11 cellular contexts compared by ENCODE assay signal in genomic region chr15:49627407-49627877, GRCh38. TPM values are rescaled to one million over a fixed set of nuclear protein-coding genes. Genes with fewer than 3 reads are reported as not detected.
DNase-seq lines count a peak whose midpoint lies in the region; ATAC-seq and TF ChIP-seq lines count a peak whose summit lies in the region.
"Had no signal": no experiment of that assay in that cellular context is flagged by ENCODE, and none has a peak within 500 bp of the region (broad histone marks: within the 10 kb centered on the region; RNA-seq: fewer than 3 reads in every experiment).

No MANE protein-coding gene starts in this region.

- H3K4me3 ChIP-seq in IMR-90 (ENCODE audit: insufficient read depth, low read depth, low read length) (no peak overlapping the region), neuronal stem cell (ENCODE audit: low read length in 2 of 2) (no peak overlapping the region)
- H3K4me3 ChIP-seq: body of pancreas had no signal

- H3K23ac ChIP-seq in IMR-90 (ENCODE audit: low read depth, low read length) (peak overlapping the region; percentile 32; the same call in 1 of the 2 replicates), neuronal stem cell (ENCODE audit: low read depth, low read length, poor library complexity) (no peak overlapping the region)

- peak overlapping the region; percentile 97 for H2BK5ac ChIP-seq in IMR-90 (ENCODE audit: low read depth, low read length, poor library complexity, severe bottlenecking)
- H2BK5ac ChIP-seq in neuronal stem cell (ENCODE audit: low read length): no peak overlapping the region

- H3K79me1 ChIP-seq in IMR-90 (ENCODE audit: low read depth in 1 of 2, low read length in 2 of 2) (peaks cover 24 to 51% of the 10 kb centered on the region in 2 experiments), neuronal stem cell (ENCODE audit: low read depth, low read length) (no peaks in the 10 kb centered on the region)

- H4K20me1 ChIP-seq in IMR-90 (ENCODE audit: insufficient read depth, low read length): no peaks in the 10 kb centered on the region

- H3K9me3 ChIP-seq in IMR-90 (ENCODE audit: control insufficient read depth, insufficient read depth, low read length) (peaks cover 5% of the 10 kb centered on the region), neuronal stem cell (replicated peaks in 1 of 2; ENCODE audit: control insufficient read depth in 2 of 2, insufficient read depth in 1 of 2, low read depth in 1 of 2, low read length in 2 of 2) (peaks cover 6 to 38% of the 10 kb centered on the region in 2 donors)
- H3K9me3 ChIP-seq: body of pancreas had no signal

- peaks cover 18% of the 10 kb centered on the region for H3K36me3 ChIP-seq in IMR-90 (ENCODE audit: control insufficient read depth, insufficient read depth, low read length)
- H3K36me3 ChIP-seq in neuronal stem cell (replicated peaks in 1 of 2; ENCODE audit: control insufficient read depth in 2 of 2, insufficient read depth in 2 of 2, low read length in 2 of 2): peaks cover 8 to 88% of the 10 kb centered on the region in 2 donors

- H3K27ac ChIP-seq in IMR-90 (ENCODE audit: insufficient read depth, low read length) (peak overlapping the region; percentile 28; the same call in 1 of the 2 replicates), neuronal stem cell (replicated peaks; ENCODE audit: low read length) (no peak overlapping the region)
- H3K27ac ChIP-seq: body of pancreas had no signal

- no peak overlapping the region for H4K91ac ChIP-seq in IMR-90 (ENCODE audit: insufficient read depth, low read depth, low read length)
- no peak overlapping the region for H4K91ac ChIP-seq in neuronal stem cell (ENCODE audit: low read depth, low read length, poor library complexity)

- POLR2A ChIA-PET in IMR-90 (lab: Charles Lee; ENCODE audit: unreplicated experiment): interaction anchor here (0.5 kb wide), 1 partner anchor 48 kb away, joined by 4 read pairs; no protein-coding TSS in a partner anchor

- H3K4ac ChIP-seq in IMR-90 (ENCODE audit: low read depth, low read length) (peak overlapping the region; percentile 1; the same call in 1 of the 2 replicates), neuronal stem cell (ENCODE audit: low read length) (no peak overlapping the region)

- peak; percentile 93 for ATAC-seq in IMR-90 (ENCODE audit: low read depth)
- no peak for ATAC-seq in HG03342 (IDR thresholded peaks at IDR 0.05; ENCODE audit: unreplicated experiment)
- no peak for ATAC-seq in GM19351 (IDR thresholded peaks at IDR 0.05; ENCODE audit: unreplicated experiment)
- ATAC-seq: body of pancreas, natural killer cell had no signal

- no peak for TF ChIP-seq RAD21 in IMR-90 (IDR thresholded peaks at IDR 0.05; ENCODE audit: low read length)

- no peak overlapping the region for H2AK5ac ChIP-seq in IMR-90 (ENCODE audit: low read depth, low read length)
- no peak overlapping the region for H2AK5ac ChIP-seq in neuronal stem cell (ENCODE audit: low read depth, low read length)

- TF ChIP-seq CTCF in IMR-90 (conservative IDR thresholded peaks at IDR 0.05; ENCODE audit: low read depth, low read length): no peak

- H3K9ac ChIP-seq in IMR-90 (ENCODE audit: low read depth, low read length): no peak overlapping the region
- no peak overlapping the region for H3K9ac ChIP-seq in neuronal stem cell (ENCODE audit: low read depth, low read length, poor library complexity)

- H2BK15ac ChIP-seq in IMR-90 (ENCODE audit: low read depth, low read length) (no peak overlapping the region), neuronal stem cell (ENCODE audit: low read length) (no peak overlapping the region)

- H3K18ac ChIP-seq in IMR-90 (ENCODE audit: low read depth, low read length) (peak overlapping the region; percentile 80), neuronal stem cell (ENCODE audit: low read length) (no peak overlapping the region)

- H3K4me1 ChIP-seq in IMR-90 (ENCODE audit: control insufficient read depth, insufficient read depth, low read length): peaks cover 7% of the 10 kb centered on the region
- H3K4me1 ChIP-seq in neuronal stem cell (ENCODE audit: control insufficient read depth in 2 of 2, insufficient read depth in 1 of 2, low read depth in 1 of 2, low read length in 2 of 2): no peaks in the 10 kb centered on the region

- BruUV-seq in IMR-90 (replicated peaks; lab: Mats Ljungman, UMichigan): no TSS peak

- 0 out of 2 replicates have a peak, but pooled peaks cover 3% of the 10 kb centered on the region for H3K9me1 ChIP-seq in IMR-90 (ENCODE audit: insufficient read depth, low read length)

- CTCF ChIA-PET in IMR-90 (lab: Yijun Ruan, JAX): no interaction called here

- H2BK20ac ChIP-seq in IMR-90 (ENCODE audit: low read depth, low read length): no peak overlapping the region

- no peak overlapping the region for H3K14ac ChIP-seq in IMR-90 (replicated peaks; ENCODE audit: low read depth, low read length)
- no peak overlapping the region for H3K14ac ChIP-seq in neuronal stem cell (ENCODE audit: low read length)

- H3K4me2 ChIP-seq in IMR-90 (ENCODE audit: low read depth, low read length) (peak overlapping the region; percentile 72; the same call in 1 of the 2 replicates), neuronal stem cell (ENCODE audit: insufficient read depth, low read length, poor library complexity, severe bottlenecking) (no peak overlapping the region)

- 0 out of 2 replicates have a peak overlapping the region, but pooled peaks have one; percentile 16 for H3K56ac ChIP-seq in IMR-90 (ENCODE audit: extremely low read depth, insufficient read depth, low read length)

- intact Hi-C loops in IMR-90 (cut with micrococcal nuclease): loop anchor here (5.0 kb wide), 1 partner anchor 60 kb away; no protein-coding TSS in a partner anchor

- no CpG with 5 or more reads among the region's 1 CpG for WGBS in IMR-90 (ENCODE audit: extremely low coverage in 2 of 2, insufficient read length in 1 of 2), 2 experiments
- WGBS in neuronal stem cell (ENCODE audit: extremely low coverage in 2 of 2, insufficient read length in 2 of 2, insufficient replicate concordance in 1 of 2), 2 donors: no CpG with 5 or more reads among the region's 1 CpG

- peak overlapping the region; percentile 67; the same call in 1 of the 2 replicates for H4K5ac ChIP-seq in IMR-90 (ENCODE audit: low read depth, low read length)

- DNase-seq in AG08396 (ENCODE audit: low spot score) (peak; percentile 30), IMR-90 (peak; percentile 96), amniotic epithelial cell (ENCODE audit: low read depth) (peak; percentile 86), hepatic stellate cell (ENCODE audit: low spot score) (peak; percentile 36), neuronal stem cell (ENCODE audit: low spot score) (no peak), NCI-H748 treated with DMSO at 0.1 percent for 48 hours (lab: John Stamatoyannopoulos, UW) (no peak)
- DNase-seq: body of pancreas, natural killer cell, NCI-H1694 had no signal

- dilution Hi-C loops in IMR-90 (cut with HindIII; ENCODE audit: low sequenced_read_pairs, unreplicated experiment): no loop called here

- no peak overlapping the region for H2AK9ac ChIP-seq in IMR-90 (replicated peaks; ENCODE audit: low read depth, low read length, poor library complexity)

- in situ Hi-C loops in IMR-90 (cut with MboI; ENCODE audit: low sequenced_read_pairs): no loop called here

- H3K27me3 ChIP-seq in IMR-90 (ENCODE audit: control insufficient read depth, insufficient read depth, low read length) (no peaks in the 10 kb centered on the region), neuronal stem cell (ENCODE audit: control insufficient read depth in 3 of 3, insufficient read depth in 3 of 3, low read depth in 1 of 3, low read length in 3 of 3) (no peaks in the 10 kb centered on the region)
- H3K27me3 ChIP-seq: body of pancreas had no signal

- no peak for TF ChIP-seq POLR2A in IMR-90 (IDR thresholded peaks at IDR 0.05; ENCODE audit: low read depth, low read length)

- no peak overlapping the region for H2BK12ac ChIP-seq in neuronal stem cell (ENCODE audit: low read length)

- H4K8ac ChIP-seq in IMR-90 (ENCODE audit: low read depth in 2 of 2, low read length in 2 of 2): peak overlapping the region in 1 of 2 experiments; percentile 25; a peak in 2 of 4 replicates
- no peak overlapping the region for H4K8ac ChIP-seq in neuronal stem cell (ENCODE audit: low read depth, low read length)

- no peak overlapping the region for H2AFZ ChIP-seq in IMR-90 (replicated peaks; ENCODE audit: low read length, poor library complexity)
- no peak overlapping the region for H2AFZ ChIP-seq in neuronal stem cell (ENCODE audit: low read length)

- H2BK120ac ChIP-seq in IMR-90 (ENCODE audit: low read depth, low read length) (peak overlapping the region; percentile 53), neuronal stem cell (ENCODE audit: low read depth, low read length) (no peak overlapping the region)

TF ChIP-seq in IMR-90, 13 proteins besides CTCF, POLR2A, EP300 and RAD21 (continues in another document):
- TF ChIP-seq SMC3 (IDR thresholded peaks at IDR 0.05; ENCODE audit: low read depth, low read length) (0 out of 2 replicates have a peak, but pooled peaks have one; percentile 12), RFX5 (IDR thresholded peaks at IDR 0.05; ENCODE audit: low read depth, low read length) (no peak), BHLHE40 (IDR thresholded peaks at IDR 0.05; ENCODE audit: low read depth, low read length) (peak; percentile 43), FOS (IDR thresholded peaks at IDR 0.05; ENCODE audit: low read depth, low read length) (peak; percentile 85), CEBPB (IDR thresholded peaks at IDR 0.05; ENCODE audit: low read depth, low read length) (peak; percentile 67), MAZ (IDR thresholded peaks at IDR 0.05; ENCODE audit: borderline replicate concordance, low read depth, low read length) (no peak), MAFK (IDR thresholded peaks at IDR 0.05; ENCODE audit: low read depth, low read length) (0 out of 2 replicates have a peak, but pooled peaks have one; percentile 27), NFE2L2 (IDR thresholded peaks at IDR 0.05; ENCODE audit: low read depth, low read length) (no peak), MXI1 (IDR thresholded peaks at IDR 0.05; ENCODE audit: borderline replicate concordance, low read depth, low read length) (no peak)

RNA-seq across cellular contexts. Expression of gene DTWD1, which starts 6.6 kb away (rescaled TPM):
- 20.1 and 24.4 TPM in 2 replicates for total RNA-seq in IMR-90 (2012; rRNA removed)
- polyA plus RNA-seq in IMR-90 (2012; rRNA removed): 12.6 and 19.9 TPM in 2 replicates
- 1.4 and 2.0 TPM in 2 replicates for polyA plus RNA-seq in IMR-90 (2012; cell fraction: cytosol; rRNA removed)
- polyA plus RNA-seq in IMR-90 (2012; cell fraction: nucleus; rRNA removed; ENCODE audit: low replicate concordance): 1.4 and 20.7 TPM in 2 replicates
- polyA plus RNA-seq in neuronal stem cell (2013, experiment 1 of 2): 28.2 TPM
- 28.1 TPM for polyA plus RNA-seq in neuronal stem cell (2013, experiment 2 of 2)

RNA-seq across cellular contexts. Expression of gene FAM227B, which starts 6.8 kb away (rescaled TPM):
- 1.8 and 2.5 TPM in 2 replicates for total RNA-seq in IMR-90 (2012; rRNA removed)
- polyA plus RNA-seq in IMR-90 (2012; rRNA removed): 2.6 and 3.0 TPM in 2 replicates
- polyA plus RNA-seq in IMR-90 (2012; cell fraction: cytosol; rRNA removed): 0.36 and 0.40 TPM in 2 replicates
- polyA plus RNA-seq in IMR-90 (2012; cell fraction: nucleus; rRNA removed; ENCODE audit: low replicate concordance): 0.36 and 1.4 TPM in 2 replicates
- 10.0 TPM for polyA plus RNA-seq in neuronal stem cell (2013, experiment 1 of 2)
- polyA plus RNA-seq in neuronal stem cell (2013, experiment 2 of 2): 11.2 TPM

Comparison
In these comparisons a context has a peak if more than half of its experiments do, and no peak if none do; other contexts are left out.
1. DNase-seq: peak in AG08396 (single experiment), IMR-90 (single experiment), amniotic epithelial cell (single experiment) and hepatic stellate cell (single experiment); none in neuronal stem cell (single experiment) and NCI-H748 treated with DMSO at 0.1 percent for 48 hours (single experiment).